ENCODE assay signal across 13 cellular contexts in genomic region chr15:39552546-39552945, GRCh38.
"Had no signal": no experiment of that assay in that cellular context is flagged by ENCODE, and none has a peak within 500 bp of the region (broad histone marks: within the 10 kb centered on the region; RNA-seq: fewer than 3 reads in every experiment).

No MANE protein-coding gene starts in this region.

- DNase-seq: activated CD4-positive, alpha-beta T cell treated with anti-CD3 and anti-CD28 coated beads, Interleukin-2, amount 50 U/mL, for 48 hours; activated T-cell treated with anti-CD3 and anti-CD28 coated beads for 4 hours; effector memory CD8-positive, alpha-beta T cell; mesendoderm; natural killer cell; pancreas; right lobe of liver; stimulated activated CD4-positive, alpha-beta T cell treated with anti-CD3 and anti-CD28 coated beads, Interleukin-4, amount 100 ng/mL, for 24 hours; stomach; testis; upper lobe of left lung had no signal

- H3K4me3 ChIP-seq: pancreas, right lobe of liver, smooth muscle cell, stomach, testis, upper lobe of left lung had no signal

- H3K9me3 ChIP-seq: pancreas, right lobe of liver, stomach, testis, upper lobe of left lung had no signal

- H3K27me3 ChIP-seq: pancreas, right lobe of liver, stomach, testis, upper lobe of left lung had no signal

- H3K36me3 ChIP-seq: pancreas, right lobe of liver, stomach, upper lobe of left lung had no signal

- ATAC-seq: effector memory CD8-positive, alpha-beta T cell; pancreas; right lobe of liver; stimulated activated effector memory CD8-positive, alpha-beta T cell treated with anti-CD3 and anti-CD28 coated beads, Interleukin-12 subunit alpha, Interleukin-12 subunit beta, amount 100 ng/mL, for 72 hours had no signal

- H3K27ac ChIP-seq: pancreas, right lobe of liver, stomach, testis, upper lobe of left lung had no signal

- H3K4me1 ChIP-seq: right lobe of liver, testis, upper lobe of left lung had no signal
